8 cellular contexts compared by ENCODE assay signal in the genomic region with DNA sequence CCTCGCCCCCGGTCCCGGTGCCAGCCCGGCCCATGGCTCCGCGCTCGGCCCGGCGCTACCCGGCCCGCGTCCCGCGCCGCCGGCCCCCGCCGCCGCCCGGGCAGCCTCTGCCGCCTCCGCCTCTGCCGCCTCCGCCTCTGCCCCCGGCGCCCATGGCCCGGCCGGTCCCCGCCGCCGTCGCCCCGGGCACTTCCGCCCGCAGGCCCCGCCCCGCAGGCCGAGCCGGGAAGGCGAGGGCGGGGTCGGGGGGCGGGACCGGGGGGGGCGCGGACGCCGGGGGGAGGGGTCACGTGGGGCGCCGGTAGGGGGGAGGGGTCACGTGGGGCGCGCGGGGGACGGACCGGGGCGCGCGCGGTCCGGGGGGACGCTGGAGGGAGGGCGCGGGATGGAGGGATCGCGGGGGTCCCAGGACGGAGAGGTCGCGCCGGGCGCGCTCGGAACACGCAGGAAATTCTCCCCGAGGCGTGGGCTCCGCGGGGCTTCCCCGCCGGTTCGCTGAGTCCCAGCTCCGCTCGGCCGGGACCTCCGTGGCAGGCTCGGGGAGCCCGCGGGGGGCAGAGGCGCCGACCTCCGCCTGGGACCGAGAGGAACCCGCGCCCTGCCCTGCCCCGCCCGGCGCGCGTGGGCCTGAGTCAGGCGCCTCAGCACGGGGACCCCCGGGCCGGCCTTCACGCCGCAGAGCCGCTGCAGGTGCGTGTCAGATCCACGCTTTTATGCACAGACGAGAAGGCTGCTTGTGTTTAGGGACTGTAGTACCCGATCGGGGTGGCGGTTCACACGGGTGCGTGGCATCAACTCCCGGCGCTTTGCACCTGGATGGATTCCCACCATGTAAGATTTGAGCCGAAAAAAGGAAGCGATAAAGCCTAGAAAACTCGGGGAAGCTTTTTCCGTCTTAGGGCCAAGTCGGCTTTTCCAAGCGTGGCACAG. TPM values are rescaled to one million over a fixed set of nuclear protein-coding genes. Genes with fewer than 3 reads are reported as not detected.
DNase-seq lines count a peak whose midpoint lies in the region; ATAC-seq and TF ChIP-seq lines count a peak whose summit lies in the region.

TSS of gene PGAP6 (minus strand) at position 191 of the 930 bp plus-strand sequence. CDS start at position 34, 157 bp downstream.

- H3K4me1 ChIP-seq in Peyer's patch, result peaks cover 0 to 37% (median 7%) of the 10 kb centered on the region in 4 donors
- peaks cover 0 to 63% (median 28%) of the 10 kb centered on the region in 3 donors for H3K4me1 ChIP-seq in gastroesophageal sphincter
- H3K4me1 ChIP-seq in neuron (ENCODE audit: insufficient read depth, low read length), result peaks cover 49% of the 10 kb centered on the region

- DNase-seq in NCI-H2029 (lab: John Stamatoyannopoulos, UW) (peak; percentile 45), NCI-H2029 treated with DMSO at 0.1 percent for 48 hours (lab: John Stamatoyannopoulos, UW) (no peak), Peyer's patch (peak; percentile 72 to 86 (median 83))
- peak; percentile 41 for DNase-seq in activated gamma-delta T cell treated with anti-CD3 and anti-CD28 coated beads, Interleukin-2, amount 50 U/mL, for 16 hours (ENCODE audit: low read depth)

- 0% methylated on average over 13 of the region's 123 CpGs; no CpG with 5 or more reads in 1 of the 2 donors for WGBS in gastroesophageal sphincter (ENCODE audit: low coverage in 1 of 2), 2 donors

- peak within 1 kb of the TSS; percentile 82 to 94 (median 90) for H3K27ac ChIP-seq in Peyer's patch
- peak within 1 kb of the TSS; percentile 41 to 87 (median 84) for H3K27ac ChIP-seq in gastroesophageal sphincter
- H3K27ac ChIP-seq in temporal lobe (ENCODE audit: low read depth, low read length), result peak within 1 kb of the TSS; percentile 61

- H3K9me3 ChIP-seq in Peyer's patch (no peaks in the 10 kb centered on the region), gastroesophageal sphincter (no peaks in the 10 kb centered on the region), neuron (ENCODE audit: low read length) (no peaks in the 10 kb centered on the region)

- ATAC-seq in HG02981 (IDR thresholded peaks at IDR 0.05; ENCODE audit: unreplicated experiment), result peak; percentile 54
- peak; percentile 89 for ATAC-seq in gastroesophageal sphincter

- H2AFZ ChIP-seq in neuron (ENCODE audit: low read depth, low read length), result peak within 1 kb of the TSS; percentile 73

- no peaks in the 10 kb centered on the region for H3K27me3 ChIP-seq in Peyer's patch
- H3K27me3 ChIP-seq in gastroesophageal sphincter, result no peaks in the 10 kb centered on the region
- no peaks in the 10 kb centered on the region for H3K27me3 ChIP-seq in neuron (ENCODE audit: insufficient read depth, low read length)

- H3K36me3 ChIP-seq in Peyer's patch, result peaks cover 0 to 4% (median 0%) of the 10 kb centered on the region in 3 donors
- H3K36me3 ChIP-seq in gastroesophageal sphincter, result peaks cover 0 to 7% of the 10 kb centered on the region in 2 donors
- peaks cover 10% of the 10 kb centered on the region for H3K36me3 ChIP-seq in neuron (ENCODE audit: insufficient read depth, low read length)

- no peak for TF ChIP-seq CTCF in Peyer's patch (IDR thresholded peaks at IDR 0.05)
- TF ChIP-seq CTCF in gastroesophageal sphincter (IDR thresholded peaks at IDR 0.05), result no peak

- TF ChIP-seq POLR2A in Peyer's patch (IDR thresholded peaks at IDR 0.05), result peak in 1 of 2 donors; percentile 72
- peak in 1 of 2 donors; percentile 54 for TF ChIP-seq POLR2A in gastroesophageal sphincter (IDR thresholded peaks at IDR 0.05)

- peak within 1 kb of the TSS; percentile 86 to 99 (median 96) for H3K4me3 ChIP-seq in Peyer's patch
- H3K4me3 ChIP-seq in gastroesophageal sphincter, result peak within 1 kb of the TSS; percentile 87 to 97
- peak within 1 kb of the TSS; percentile 93 for H3K4me3 ChIP-seq in neuron (ENCODE audit: low read length)

- TF ChIP-seq EP300 in gastroesophageal sphincter (IDR thresholded peaks at IDR 0.05), result no peak

RNA-seq across cellular contexts. Expression of gene PGAP6, which starts in this region (rescaled TPM):
- total RNA-seq in Peyer's patch (100 to 1,000 TPM; 130 to 211 (median 166) TPM), gastroesophageal sphincter (10 to 100 TPM; 19.9 to 47.6 (median 24.3) TPM), temporal lobe (14.8 TPM)
